13 cellular contexts compared by ENCODE assay signal in genomic region chr3:146163584-146163983, GRCh38. TPM values are rescaled to one million over a fixed set of nuclear protein-coding genes. Genes with fewer than 3 reads are reported as not detected.
DNase-seq lines count a peak whose midpoint lies in the region; ATAC-seq and TF ChIP-seq lines count a peak whose summit lies in the region.
"Had no signal": no experiment of that assay in that cellular context is flagged by ENCODE, and none has a peak within 500 bp of the region (broad histone marks: within the 10 kb centered on the region; RNA-seq: fewer than 3 reads in every experiment).

No MANE protein-coding gene starts in this region.

- H3K4me3 Mint-ChIP-seq in neural crest cell = peak overlapping the region; percentile 68
- no peak overlapping the region for H3K4me3 Mint-ChIP-seq in activated T-helper 17 cell treated with anti-CD3 and anti-CD28 coated beads, Interleukin-2, amount 50 U/mL, for 72 hours
- no peak overlapping the region for H3K4me3 Mint-ChIP-seq in T-cell
- H3K4me3 Mint-ChIP-seq: stimulated activated naive CD8-positive, alpha-beta T cell treated with anti-CD3 and anti-CD28 coated beads, Interleukin-15, Interleukin-2, amounts not matched to agents 100 ng/mL and 50 ng/mL, for 24 hours had no signal

- CTCF ChIA-PET in T-cell (lab: Charles Lee) = no interaction called here

- H3K9me3 Mint-ChIP-seq in neural crest cell (peaks cover 3% of the 10 kb centered on the region), T-cell (no peaks in the 10 kb centered on the region)
- peaks cover 4% of the 10 kb centered on the region for H3K9me3 Mint-ChIP-seq in activated T-helper 17 cell treated with anti-CD3 and anti-CD28 coated beads, Interleukin-2, amount 50 U/mL, for 72 hours

- POLR2A ChIA-PET in T-cell (lab: Charles Lee) = no interaction called here

- H3K4me1 ChIP-seq in Peyer's patch = peaks cover 0 to 6% (median 1%) of the 10 kb centered on the region in 4 donors

- TF ChIP-seq POLR2A in Peyer's patch (IDR thresholded peaks at IDR 0.05) = no peak

- H3K27me3 ChIP-seq in Peyer's patch = no peaks in the 10 kb centered on the region

- H3K36me3 ChIP-seq in Peyer's patch = no peaks in the 10 kb centered on the region

- peaks cover 36% of the 10 kb centered on the region for H3K4me1 Mint-ChIP-seq in neural crest cell
- H3K4me1 Mint-ChIP-seq in activated T-helper 17 cell treated with anti-CD3 and anti-CD28 coated beads, Interleukin-2, amount 50 U/mL, for 72 hours = peaks cover 3% of the 10 kb centered on the region
- peaks cover 8 to 19% (median 11%) of the 10 kb centered on the region in 3 donors for H3K4me1 Mint-ChIP-seq in T-cell

- ATAC-seq in activated T-helper 17 cell treated with anti-CD3 and anti-CD28 coated beads, Interleukin-2, amount 50 U/mL, for 72 hours (replicated peaks) = no peak
- ATAC-seq in T-cell (replicated peaks in 1 of 4) = no peak

- TF ChIP-seq CTCF in AG09319 (IDR thresholded peaks at IDR 0.05; ENCODE audit: low read depth, low read length) = no peak; the same call in 1 of the 2 replicates
- peak in 4 of 6 experiments; percentile 8 to 71 (median 42) for TF ChIP-seq CTCF in Peyer's patch (IDR thresholded peaks at IDR 0.05)
- TF ChIP-seq CTCF in neural crest cell (conservative IDR thresholded peaks at IDR 0.05) = peak; percentile 25

- no peak overlapping the region for H3K27ac ChIP-seq in Peyer's patch

- no peak overlapping the region for H3K27ac Mint-ChIP-seq in neural crest cell (ENCODE audit: unreplicated experiment)
- no peak overlapping the region for H3K27ac Mint-ChIP-seq in activated T-helper 17 cell treated with anti-CD3 and anti-CD28 coated beads, Interleukin-2, amount 50 U/mL, for 72 hours
- H3K27ac Mint-ChIP-seq in T-cell = peak overlapping the region in 1 of 2 donors; percentile 29
- H3K27ac Mint-ChIP-seq: stimulated activated naive CD8-positive, alpha-beta T cell treated with anti-CD3 and anti-CD28 coated beads, Interleukin-15, Interleukin-2, amounts not matched to agents 100 ng/mL and 50 ng/mL, for 24 hours had no signal

- H3K27me3 Mint-ChIP-seq in neural crest cell (ENCODE audit: low read depth) = peaks cover 21% of the 10 kb centered on the region
- peaks cover 47% of the 10 kb centered on the region for H3K27me3 Mint-ChIP-seq in activated T-helper 17 cell treated with anti-CD3 and anti-CD28 coated beads, Interleukin-2, amount 50 U/mL, for 72 hours
- peaks cover 34 to 48% of the 10 kb centered on the region in 2 donors for H3K27me3 Mint-ChIP-seq in T-cell

- no peaks in the 10 kb centered on the region for H3K9me3 ChIP-seq in Peyer's patch

- DNase-seq in AG09319 (ENCODE audit: extremely low read depth, low read depth) (peak; percentile 84), Peyer's patch (no peak), dermis microvascular lymphatic vessel endothelial cell (ENCODE audit: low read depth in 2 of 2) (peak; percentile 79 to 84), neural crest cell (ENCODE audit: low read depth, low spot score) (no peak), COLO668 (lab: John Stamatoyannopoulos, UW; ENCODE audit: unreplicated experiment) (no peak), T-cell (no peak), NCI-H2081 (lab: John Stamatoyannopoulos, UW) (no peak)
- DNase-seq: activated CD4-positive, alpha-beta T cell treated with anti-CD3 and anti-CD28 coated beads, Interleukin-2, amount 50 U/mL, for 1 hour; caudate nucleus; DND-41; small intestine had no signal

- H3K4me3 ChIP-seq in Peyer's patch = no peak overlapping the region

- H3K36me3 Mint-ChIP-seq in neural crest cell (ENCODE audit: low read depth) (peaks cover 3% of the 10 kb centered on the region), T-cell (no peaks in the 10 kb centered on the region)
- H3K36me3 Mint-ChIP-seq in activated T-helper 17 cell treated with anti-CD3 and anti-CD28 coated beads, Interleukin-2, amount 50 U/mL, for 72 hours (ENCODE audit: low read depth) = peaks cover 8% of the 10 kb centered on the region

RNA-seq across cellular contexts. Expression of gene PLOD2, which starts 2.6 kb away (rescaled TPM):
- total RNA-seq in Peyer's patch = 10 to 100 TPM in 3 of 4 donors, 1 to 10 TPM in 1; 9.9 to 78.8 (median 56.0) TPM
- 70.2 and 81.0 TPM in 2 replicates for total RNA-seq in dermis microvascular lymphatic vessel endothelial cell
- total RNA-seq in neural crest cell = 12.7 and 13.0 TPM in 2 replicates
- 1 to 10 TPM; 3.7 to 6.6 TPM for total RNA-seq in activated T-helper 17 cell treated with anti-CD3 and anti-CD28 coated beads, Interleukin-2, amount 50 U/mL, for 72 hours
- under 1 TPM in 4 of 5 donors, not detected in 1; 0.28 to 0.63 (median 0.46) TPM for total RNA-seq in T-cell

Comparison
In these comparisons a context has a peak if more than half of its experiments do, and no peak if none do; other contexts are left out.
1. DNase-seq: peak in AG09319 (single experiment) and dermis microvascular lymphatic vessel endothelial cell (2 of 2); none in Peyer's patch (0 of 3), neural crest cell (single experiment), COLO668 (single experiment), T-cell (0 of 34) and NCI-H2081 (0 of 2).